1 cellular context compared by ENCODE assay signal in genomic region chr14:62921466-62921865, GRCh38.
TF ChIP-seq lines count a peak whose summit lies in the region.

No MANE protein-coding gene starts in this region.

TF ChIP-seq in SK-N-SH, 30 proteins besides CTCF, POLR2A, EP300 and RAD21 (continued from another document):
- TF ChIP-seq USF2 (IDR thresholded peaks at IDR 0.05; ENCODE audit: borderline replicate concordance, low read depth, low read length) (no peak), GABPA (IDR thresholded peaks at IDR 0.05; ENCODE audit: low read depth) (no peak), NRF1 (IDR thresholded peaks at IDR 0.05; ENCODE audit: low read depth, low read length) (no peak), MXI1 (IDR thresholded peaks at IDR 0.05; ENCODE audit: low read depth, low read length) (no peak), ZBTB33 (IDR thresholded peaks at IDR 0.05; ENCODE audit: borderline replicate concordance, low read depth) (no peak), MEF2A (IDR thresholded peaks at IDR 0.05; ENCODE audit: borderline replicate concordance, low read depth) (no peak), JUND (IDR thresholded peaks at IDR 0.05) (no peak), GATA2 (CRISPR knock-in tag; IDR thresholded peaks at IDR 0.05) (no peak), FOXJ3 (CRISPR knock-in tag; IDR thresholded peaks at IDR 0.05) (no peak)
